2 cellular contexts compared by ENCODE assay signal in the genomic region with DNA sequence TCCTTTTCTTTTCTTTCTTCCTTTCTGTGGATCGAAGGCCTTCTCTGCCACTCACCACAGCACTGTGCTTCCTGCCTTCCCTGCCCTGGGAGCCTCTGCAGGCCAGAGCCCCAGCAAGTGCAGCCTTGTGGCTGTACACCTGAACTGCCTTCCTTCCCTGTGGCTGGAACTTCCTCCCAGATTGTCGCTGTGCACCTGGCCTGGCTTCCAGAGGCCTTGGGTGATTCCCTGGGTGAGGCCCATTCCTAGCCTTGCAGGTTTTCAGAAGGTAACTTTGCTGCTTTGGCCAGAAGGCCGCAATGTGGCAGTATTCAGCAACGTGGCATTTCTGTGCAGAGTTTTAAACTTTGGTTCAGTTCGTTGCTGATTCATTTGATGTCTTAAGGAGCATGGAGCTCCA.
A peak's percentile ranks its signal among the peaks of the same experiment; 100 is the strongest.
TF ChIP-seq lines count a peak whose summit lies in the region.

No MANE protein-coding gene starts in this region.

TF ChIP-seq in HepG2, 621 proteins besides CTCF, POLR2A, EP300 and RAD21:
- no peak for TF ChIP-seq ZNF841 (CRISPR knock-in tag; IDR thresholded peaks at IDR 0.05; ENCODE audit: borderline replicate concordance)
- TF ChIP-seq, protein P1, sequence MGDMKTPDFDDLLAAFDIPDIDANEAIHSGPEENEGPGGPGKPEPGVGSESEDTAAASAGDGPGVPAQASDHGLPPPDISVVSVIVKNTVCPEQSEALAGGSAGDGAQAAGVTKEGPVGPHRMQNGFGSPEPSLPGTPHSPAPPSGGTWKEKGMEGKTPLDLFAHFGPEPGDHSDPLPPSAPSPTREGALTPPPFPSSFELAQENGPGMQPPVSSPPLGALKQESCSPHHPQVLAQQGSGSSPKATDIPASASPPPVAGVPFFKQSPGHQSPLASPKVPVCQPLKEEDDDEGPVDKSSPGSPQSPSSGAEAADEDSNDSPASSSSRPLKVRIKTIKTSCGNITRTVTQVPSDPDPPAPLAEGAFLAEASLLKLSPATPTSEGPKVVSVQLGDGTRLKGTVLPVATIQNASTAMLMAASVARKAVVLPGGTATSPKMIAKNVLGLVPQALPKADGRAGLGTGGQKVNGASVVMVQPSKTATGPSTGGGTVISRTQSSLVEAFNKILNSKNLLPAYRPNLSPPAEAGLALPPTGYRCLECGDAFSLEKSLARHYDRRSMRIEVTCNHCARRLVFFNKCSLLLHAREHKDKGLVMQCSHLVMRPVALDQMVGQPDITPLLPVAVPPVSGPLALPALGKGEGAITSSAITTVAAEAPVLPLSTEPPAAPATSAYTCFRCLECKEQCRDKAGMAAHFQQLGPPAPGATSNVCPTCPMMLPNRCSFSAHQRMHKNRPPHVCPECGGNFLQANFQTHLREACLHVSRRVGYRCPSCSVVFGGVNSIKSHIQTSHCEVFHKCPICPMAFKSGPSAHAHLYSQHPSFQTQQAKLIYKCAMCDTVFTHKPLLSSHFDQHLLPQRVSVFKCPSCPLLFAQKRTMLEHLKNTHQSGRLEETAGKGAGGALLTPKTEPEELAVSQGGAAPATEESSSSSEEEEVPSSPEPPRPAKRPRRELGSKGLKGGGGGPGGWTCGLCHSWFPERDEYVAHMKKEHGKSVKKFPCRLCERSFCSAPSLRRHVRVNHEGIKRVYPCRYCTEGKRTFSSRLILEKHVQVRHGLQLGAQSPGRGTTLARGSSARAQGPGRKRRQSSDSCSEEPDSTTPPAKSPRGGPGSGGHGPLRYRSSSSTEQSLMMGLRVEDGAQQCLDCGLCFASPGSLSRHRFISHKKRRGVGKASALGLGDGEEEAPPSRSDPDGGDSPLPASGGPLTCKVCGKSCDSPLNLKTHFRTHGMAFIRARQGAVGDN (CRISPR knock-in tag; IDR thresholded peaks at IDR 0.05), result 0 out of 2 replicates have a peak, but pooled peaks have one; percentile 14
TF ChIP-seq in HepG2: peak in this region for 1.

TF ChIP-seq in WTC11, 78 proteins besides CTCF, POLR2A, EP300 and RAD21:
- TF ChIP-seq ZNF219 (CRISPR knock-in tag; IDR thresholded peaks at IDR 0.05; ENCODE audit: borderline replicate concordance) (no peak), TEAD4 (CRISPR knock-in tag; IDR thresholded peaks at IDR 0.05) (no peak), NR2C2 (CRISPR knock-in tag; IDR thresholded peaks at IDR 0.05) (no peak), MYBL2 (CRISPR knock-in tag; IDR thresholded peaks at IDR 0.05) (no peak), NFYB (CRISPR knock-in tag; conservative IDR thresholded peaks at IDR 0.05; ENCODE audit: low read depth) (no peak), SP1 (CRISPR knock-in tag; conservative IDR thresholded peaks at IDR 0.05) (no peak)
- TF ChIP-seq, protein P2, sequence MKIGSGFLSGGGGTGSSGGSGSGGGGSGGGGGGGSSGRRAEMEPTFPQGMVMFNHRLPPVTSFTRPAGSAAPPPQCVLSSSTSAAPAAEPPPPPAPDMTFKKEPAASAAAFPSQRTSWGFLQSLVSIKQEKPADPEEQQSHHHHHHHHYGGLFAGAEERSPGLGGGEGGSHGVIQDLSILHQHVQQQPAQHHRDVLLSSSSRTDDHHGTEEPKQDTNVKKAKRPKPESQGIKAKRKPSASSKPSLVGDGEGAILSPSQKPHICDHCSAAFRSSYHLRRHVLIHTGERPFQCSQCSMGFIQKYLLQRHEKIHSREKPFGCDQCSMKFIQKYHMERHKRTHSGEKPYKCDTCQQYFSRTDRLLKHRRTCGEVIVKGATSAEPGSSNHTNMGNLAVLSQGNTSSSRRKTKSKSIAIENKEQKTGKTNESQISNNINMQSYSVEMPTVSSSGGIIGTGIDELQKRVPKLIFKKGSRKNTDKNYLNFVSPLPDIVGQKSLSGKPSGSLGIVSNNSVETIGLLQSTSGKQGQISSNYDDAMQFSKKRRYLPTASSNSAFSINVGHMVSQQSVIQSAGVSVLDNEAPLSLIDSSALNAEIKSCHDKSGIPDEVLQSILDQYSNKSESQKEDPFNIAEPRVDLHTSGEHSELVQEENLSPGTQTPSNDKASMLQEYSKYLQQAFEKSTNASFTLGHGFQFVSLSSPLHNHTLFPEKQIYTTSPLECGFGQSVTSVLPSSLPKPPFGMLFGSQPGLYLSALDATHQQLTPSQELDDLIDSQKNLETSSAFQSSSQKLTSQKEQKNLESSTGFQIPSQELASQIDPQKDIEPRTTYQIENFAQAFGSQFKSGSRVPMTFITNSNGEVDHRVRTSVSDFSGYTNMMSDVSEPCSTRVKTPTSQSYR (CRISPR knock-in tag; IDR thresholded peaks at IDR 0.05), result no peak
- TF ChIP-seq, protein P3, sequence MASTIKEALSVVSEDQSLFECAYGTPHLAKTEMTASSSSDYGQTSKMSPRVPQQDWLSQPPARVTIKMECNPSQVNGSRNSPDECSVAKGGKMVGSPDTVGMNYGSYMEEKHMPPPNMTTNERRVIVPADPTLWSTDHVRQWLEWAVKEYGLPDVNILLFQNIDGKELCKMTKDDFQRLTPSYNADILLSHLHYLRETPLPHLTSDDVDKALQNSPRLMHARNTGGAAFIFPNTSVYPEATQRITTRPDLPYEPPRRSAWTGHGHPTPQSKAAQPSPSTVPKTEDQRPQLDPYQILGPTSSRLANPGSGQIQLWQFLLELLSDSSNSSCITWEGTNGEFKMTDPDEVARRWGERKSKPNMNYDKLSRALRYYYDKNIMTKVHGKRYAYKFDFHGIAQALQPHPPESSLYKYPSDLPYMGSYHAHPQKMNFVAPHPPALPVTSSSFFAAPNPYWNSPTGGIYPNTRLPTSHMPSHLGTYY (CRISPR knock-in tag; IDR thresholded peaks at IDR 0.05), result no peak
- TF ChIP-seq, protein P4, sequence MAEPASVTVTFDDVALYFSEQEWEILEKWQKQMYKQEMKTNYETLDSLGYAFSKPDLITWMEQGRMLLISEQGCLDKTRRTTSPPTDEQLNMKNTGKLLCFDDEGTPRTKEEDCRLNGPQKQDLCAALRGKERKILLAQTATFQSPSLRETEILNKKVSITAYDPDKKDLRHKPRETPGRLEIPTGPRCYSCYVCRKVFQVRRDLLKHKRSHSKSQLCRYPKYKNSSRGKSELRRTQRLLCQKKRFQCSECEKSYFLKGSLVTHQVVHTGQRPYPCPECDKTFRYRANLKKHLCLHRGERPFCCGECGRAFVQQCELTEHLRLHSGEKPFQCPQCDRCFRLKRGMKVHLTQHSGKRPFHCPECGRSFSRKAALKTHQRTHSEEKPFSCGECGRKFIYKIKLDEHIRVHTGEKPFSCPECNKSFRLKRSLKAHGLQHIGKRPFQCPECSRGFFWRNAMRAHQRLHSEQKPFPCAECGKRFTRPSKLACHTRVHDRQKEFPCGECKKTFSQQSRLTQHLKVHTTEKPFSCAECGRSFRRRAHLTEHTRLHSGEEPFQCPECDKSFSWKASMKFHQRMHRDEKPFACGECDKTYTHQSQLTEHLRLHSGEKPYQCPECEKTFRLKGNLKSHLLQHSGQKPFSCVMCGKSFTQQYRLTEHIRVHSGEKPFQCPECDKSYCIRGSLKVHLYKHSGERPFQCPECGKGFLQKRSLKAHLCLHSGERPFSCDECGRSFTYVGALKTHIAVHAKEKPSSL (CRISPR knock-in tag; conservative IDR thresholded peaks at IDR 0.05), result no peak
- TF ChIP-seq, protein P5, sequence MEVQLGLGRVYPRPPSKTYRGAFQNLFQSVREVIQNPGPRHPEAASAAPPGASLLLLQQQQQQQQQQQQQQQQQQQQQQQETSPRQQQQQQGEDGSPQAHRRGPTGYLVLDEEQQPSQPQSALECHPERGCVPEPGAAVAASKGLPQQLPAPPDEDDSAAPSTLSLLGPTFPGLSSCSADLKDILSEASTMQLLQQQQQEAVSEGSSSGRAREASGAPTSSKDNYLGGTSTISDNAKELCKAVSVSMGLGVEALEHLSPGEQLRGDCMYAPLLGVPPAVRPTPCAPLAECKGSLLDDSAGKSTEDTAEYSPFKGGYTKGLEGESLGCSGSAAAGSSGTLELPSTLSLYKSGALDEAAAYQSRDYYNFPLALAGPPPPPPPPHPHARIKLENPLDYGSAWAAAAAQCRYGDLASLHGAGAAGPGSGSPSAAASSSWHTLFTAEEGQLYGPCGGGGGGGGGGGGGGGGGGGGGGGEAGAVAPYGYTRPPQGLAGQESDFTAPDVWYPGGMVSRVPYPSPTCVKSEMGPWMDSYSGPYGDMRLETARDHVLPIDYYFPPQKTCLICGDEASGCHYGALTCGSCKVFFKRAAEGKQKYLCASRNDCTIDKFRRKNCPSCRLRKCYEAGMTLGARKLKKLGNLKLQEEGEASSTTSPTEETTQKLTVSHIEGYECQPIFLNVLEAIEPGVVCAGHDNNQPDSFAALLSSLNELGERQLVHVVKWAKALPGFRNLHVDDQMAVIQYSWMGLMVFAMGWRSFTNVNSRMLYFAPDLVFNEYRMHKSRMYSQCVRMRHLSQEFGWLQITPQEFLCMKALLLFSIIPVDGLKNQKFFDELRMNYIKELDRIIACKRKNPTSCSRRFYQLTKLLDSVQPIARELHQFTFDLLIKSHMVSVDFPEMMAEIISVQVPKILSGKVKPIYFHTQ (CRISPR knock-in tag; IDR thresholded peaks at IDR 0.05), result no peak
- TF ChIP-seq, protein P6, sequence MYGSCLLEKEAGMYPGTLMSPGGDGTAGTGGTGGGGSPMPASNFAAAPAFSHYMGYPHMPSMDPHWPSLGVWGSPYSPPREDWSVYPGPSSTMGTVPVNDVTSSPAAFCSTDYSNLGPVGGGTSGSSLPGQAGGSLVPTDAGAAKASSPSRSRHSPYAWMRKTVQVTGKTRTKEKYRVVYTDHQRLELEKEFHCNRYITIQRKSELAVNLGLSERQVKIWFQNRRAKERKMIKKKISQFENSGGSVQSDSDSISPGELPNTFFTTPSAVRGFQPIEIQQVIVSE (CRISPR knock-in tag; IDR thresholded peaks at IDR 0.05; ENCODE audit: borderline replicate concordance), result no peak
